8 cellular contexts compared by ENCODE assay signal in the genomic region with DNA sequence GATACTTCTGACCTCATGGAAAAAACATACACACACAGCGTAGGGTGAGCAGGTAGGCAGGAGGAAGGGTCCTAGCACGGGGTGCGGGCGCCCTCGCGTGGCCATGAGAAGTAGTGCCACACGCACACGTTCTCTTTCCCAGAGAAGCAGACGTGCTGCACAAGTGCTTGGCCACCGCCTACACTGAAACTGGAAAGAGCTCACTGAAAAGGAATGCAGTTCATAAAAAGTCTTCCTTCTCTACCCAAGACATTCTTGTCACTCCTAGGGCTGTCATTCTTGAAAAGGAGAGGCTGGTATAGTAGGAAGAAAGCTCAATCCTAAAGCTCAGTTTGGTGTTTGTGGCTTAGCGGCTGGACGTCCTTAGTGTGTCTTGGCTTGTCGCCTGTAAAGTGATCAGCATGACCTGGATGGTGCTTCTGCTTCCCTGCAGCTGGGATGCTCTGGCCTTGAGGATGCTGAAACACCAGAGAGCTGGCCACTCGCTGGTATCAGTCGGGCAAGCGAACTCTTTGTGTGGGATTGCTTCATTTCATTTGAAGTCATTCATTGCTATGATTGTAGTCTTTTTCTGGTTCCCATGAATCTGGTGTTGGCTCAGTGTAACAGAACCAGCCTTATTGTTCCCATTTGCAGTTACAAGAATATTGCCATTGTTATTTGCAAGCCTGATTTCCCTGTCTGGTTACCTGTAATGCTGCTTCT.
DNase-seq lines count a peak whose midpoint lies in the region; ATAC-seq, FAIRE-seq and TF ChIP-seq lines count a peak whose summit lies in the region.

No MANE protein-coding gene starts in this region.

- in situ Hi-C loops in SK-MEL-5 (cut with HindIII; ENCODE audit: low pct_unique_long_range_greater_than_20kb, low sequenced_read_pairs) (no loop called here), HepG2 (cut with HindIII; ENCODE audit: extremely low pct_ligation_motif_present, low pct_unique_long_range_greater_than_20kb) (loop anchor here (5.0 to 10.0 kb wide), 4 partner anchors 92 to 752 kb away; no protein-coding TSS in a partner anchor)

- CTCF ChIA-PET in HepG2 (lab: Yijun Ruan, JAX; ENCODE audit: low intra/inter-chr PET ratio, low total read pairs), result interaction anchor here (1.1 to 2.5 kb wide), 4 partner anchors 95 to 751 kb away, joined by 5 to 23 read pairs (median 16); no protein-coding TSS in a partner anchor

- H3K4me3 Mint-ChIP-seq in stimulated activated naive B cell treated with anti-CD40 and anti-IgM and Interleukin-4, amounts not matched to agents 10 μg/mL and 1 μg/mL and 100 μg/mL, for 72 hours, result no peak overlapping the region

- no peaks in the 10 kb centered on the region for H3K4me1 Mint-ChIP-seq in stimulated activated naive B cell treated with anti-CD40 and anti-IgM and Interleukin-4, amounts not matched to agents 10 μg/mL and 1 μg/mL and 100 μg/mL, for 72 hours

- no peaks in the 10 kb centered on the region for H3K9me3 Mint-ChIP-seq in stimulated activated naive B cell treated with anti-CD40 and anti-IgM and Interleukin-4, amounts not matched to agents 10 μg/mL and 1 μg/mL and 100 μg/mL, for 72 hours

- no peaks in the 10 kb centered on the region for H3K36me3 Mint-ChIP-seq in stimulated activated naive B cell treated with anti-CD40 and anti-IgM and Interleukin-4, amounts not matched to agents 10 μg/mL and 1 μg/mL and 100 μg/mL, for 72 hours

- no peak overlapping the region for H3K9ac ChIP-seq in HepG2 (ENCODE audit: insufficient read depth, low read depth, low read length)

- peak; percentile 74 for TF ChIP-seq RAD21 in HepG2 (CRISPR knock-in tag; IDR thresholded peaks at IDR 0.05)

- peaks cover 0 to 11% of the 10 kb centered on the region in 2 experiments; a peak in 3 of 5 replicates for H3K27me3 ChIP-seq in HepG2 (ENCODE audit: control insufficient read depth in 1 of 2, insufficient read depth in 2 of 2, low read length in 2 of 2)

- H3K79me2 ChIP-seq in HepG2 (ENCODE audit: insufficient read depth, low read length), result no peaks in the 10 kb centered on the region

- POLR2A ChIA-PET in HepG2 (lab: Yijun Ruan, JAX), result no interaction called here

- no peak for TF ChIP-seq EP300 in HepG2 (IDR thresholded peaks at IDR 0.05; ENCODE audit: low read depth in 2 of 2, low read length in 2 of 2)
- TF ChIP-seq EP300 in HepG2 (CRISPR knock-in tag; IDR thresholded peaks at IDR 0.05; ENCODE audit: borderline replicate concordance), result no peak

- no peaks in the 10 kb centered on the region for H3K4me1 ChIP-seq in HepG2 (ENCODE audit: insufficient read depth, low read length)

- DNase-seq in SKM-1 treated with dmso at 0.1 percent for 144 hours (lab: John Stamatoyannopoulos, UW; ENCODE audit: unreplicated experiment) (peak; percentile 24), SKM-1 (lab: John Stamatoyannopoulos, UW; ENCODE audit: unreplicated experiment) (no peak), HUDEP-2 (lab: John Stamatoyannopoulos, UW; ENCODE audit: unreplicated experiment in 76 of 76) (peak in 45 of 76 experiments; percentile 0 to 61 (median 11)), SK-MEL-5 (ENCODE audit: low read depth, low spot score) (peak; percentile 64), HepG2 (ENCODE audit: low spot score) (peak; percentile 21)
- DNase-seq in stimulated activated naive B cell treated with anti-CD40 and anti-IgM and Interleukin-4, amounts not matched to agents 10 μg/mL and 1 μg/mL and 100 μg/mL, for 72 hours, result peak; percentile 27

- H3K27ac ChIP-seq in cingulate gyrus (ENCODE audit: low read depth, low read length), result peak overlapping the region; percentile 69
- no peak overlapping the region for H3K27ac ChIP-seq in HepG2 (ENCODE audit: extremely low read length, insufficient read depth, low read length)

- no peaks in the 10 kb centered on the region for H4K20me1 ChIP-seq in HepG2 (ENCODE audit: insufficient read depth, low read length)

- H3K36me3 ChIP-seq in HepG2 (replicated peaks in 1 of 2; ENCODE audit: control insufficient read depth in 1 of 2, insufficient read depth in 2 of 2, low read length in 2 of 2), result no peaks in the 10 kb centered on the region

- BruUV-seq in HepG2 (replicated peaks; lab: Mats Ljungman, UMichigan), result no TSS peak

- peaks cover 0 to 4% of the 10 kb centered on the region in 2 donors for H3K27me3 Mint-ChIP-seq in stimulated activated naive B cell treated with anti-CD40 and anti-IgM and Interleukin-4, amounts not matched to agents 10 μg/mL and 1 μg/mL and 100 μg/mL, for 72 hours

- peak; percentile 78 for ATAC-seq in GM21576 (IDR thresholded peaks at IDR 0.05; ENCODE audit: unreplicated experiment)
- peak; percentile 89 for ATAC-seq in HepG2
- peak; percentile 63 to 78 for ATAC-seq in stimulated activated naive B cell treated with anti-CD40 and anti-IgM and Interleukin-4, amounts not matched to agents 10 μg/mL and 1 μg/mL and 100 μg/mL, for 72 hours (replicated peaks)

- FAIRE-seq in HepG2 (lab: Jason Lieb, UNC), result peak; percentile 53

- H3K4me2 ChIP-seq in HepG2 (ENCODE audit: low read depth, low read length), result no peak overlapping the region

- peak; percentile 94 for TF ChIP-seq CTCF in HepG2 (CRISPR knock-in tag; IDR thresholded peaks at IDR 0.05)

- no peak overlapping the region for H3K27ac Mint-ChIP-seq in stimulated activated naive B cell treated with anti-CD40 and anti-IgM and Interleukin-4, amounts not matched to agents 10 μg/mL and 1 μg/mL and 100 μg/mL, for 72 hours

- no peak overlapping the region for H3K4me3 ChIP-seq in HepG2 (replicated peaks in 1 of 3; ENCODE audit: insufficient read depth in 1 of 3, low read depth in 2 of 3, low read length in 3 of 3)

- no peak for TF ChIP-seq POLR2A in HepG2 (IDR thresholded peaks at IDR 0.05; ENCODE audit: insufficient read depth in 1 of 2, low read depth in 2 of 2, low read length in 2 of 2)

- H3K9me3 ChIP-seq in HepG2 (ENCODE audit: low read length), result no peaks in the 10 kb centered on the region

- 19% methylated on average over 9 of the region's 16 CpGs for WGBS in HepG2 (ENCODE audit: low lambda C conversion rate)

- no peak overlapping the region for H2AFZ ChIP-seq in HepG2 (ENCODE audit: low read length)

- intact Hi-C loops in HepG2 (cut with micrococcal nuclease; ENCODE audit: unreplicated experiment), result loop anchor here (1.0 kb wide), 4 partner anchors 94 to 636 kb away; no protein-coding TSS in a partner anchor

TF ChIP-seq in HepG2, 621 proteins besides CTCF, POLR2A, EP300 and RAD21:
- TF ChIP-seq KDM2A (CRISPR knock-in tag; IDR thresholded peaks at IDR 0.05; ENCODE audit: borderline replicate concordance, low read depth) (peak; percentile 50; the same call in 1 of the 2 replicates), NFE2L1 (CRISPR knock-in tag; IDR thresholded peaks at IDR 0.05; ENCODE audit: borderline replicate concordance) (no peak), MTA3 (CRISPR knock-in tag; IDR thresholded peaks at IDR 0.05) (no peak), STAG1 (CRISPR knock-in tag; IDR thresholded peaks at IDR 0.05) (peak; percentile 91), XRCC5 (optimal IDR thresholded peaks at IDR 0.05; ENCODE audit: low read length) (peak; percentile 35), SMC3 (IDR thresholded peaks at IDR 0.05; ENCODE audit: low read length) (peak; percentile 50), FLYWCH1 (CRISPR knock-in tag; IDR thresholded peaks at IDR 0.05) (no peak)
